In genomic region chr7:139548302-139549028, GRCh38 we compare ENCODE assay signal across 18 cellular contexts. TPM values are rescaled to one million over a fixed set of nuclear protein-coding genes. Genes with fewer than 3 reads are reported as not detected.
A peak's percentile ranks its signal among the peaks of the same experiment; 100 is the strongest.
DNase-seq lines count a peak whose midpoint lies in the region; ATAC-seq, FAIRE-seq and TF ChIP-seq lines count a peak whose summit lies in the region.
"Had no signal": no experiment of that assay in that cellular context is flagged by ENCODE, and none has a peak within 500 bp of the region (broad histone marks: within the 10 kb centered on the region; RNA-seq: fewer than 3 reads in every experiment).

No MANE protein-coding gene starts in this region.

- WGBS in K562 (ENCODE audit: insufficient coverage, low coverage, missing lambda C conversion rate) = 5% methylated on average over 5 of the region's 5 CpGs

- DNase-seq in cardiac septum (ENCODE audit: low spot score) (peak; percentile 47), left cardiac atrium (no peak), K562 (ENCODE audit: extremely low read depth in 1 of 4, low spot score in 3 of 4) (no peak), osteoblast (ENCODE audit: insufficient read length, low spot score, missing footprints) (peak; percentile 53), NAMALWA (ENCODE audit: low spot score) (no peak), SW480 (ENCODE audit: low spot score) (no peak)
- DNase-seq: BE2C; CD4-positive, alpha-beta memory T cell; DMS79; H9 had no signal

- no peak for FAIRE-seq in K562 (lab: Jason Lieb, UNC)
- FAIRE-seq: GM12878, GM18507 had no signal

- no peak overlapping the region for H3K4me3 ChIP-seq in K562
- no peak overlapping the region for H3K4me3 ChIP-seq in osteoblast (ENCODE audit: insufficient read depth, low read length)
- H3K4me3 ChIP-seq: GM12878, GM23338 had no signal

- no peak for TF ChIP-seq EP300 in K562 (IDR thresholded peaks at IDR 0.05; ENCODE audit: low read length)

- POLR2A ChIA-PET in K562 (lab: Yijun Ruan, JAX) = interaction anchor here (0.6 to 1.1 kb wide), 4 partner anchors 17 to 53 kb away, joined by 3 to 4 read pairs (median 3); no protein-coding TSS in a partner anchor

- CTCF ChIA-PET in K562 (lab: Yijun Ruan, JAX; ENCODE audit: low intra/inter-chr PET ratio) = no interaction called here

- no TSS peak for BruUV-seq in K562 (replicated peaks; lab: Mats Ljungman, UMichigan)

- no peaks in the 10 kb centered on the region for H3K9me1 ChIP-seq in K562 (ENCODE audit: control insufficient read depth, insufficient read depth, low read length)

- peaks cover 10 to 16% of the 10 kb centered on the region in 2 experiments; a peak in 4 of 5 replicates for H3K4me1 ChIP-seq in K562 (replicated peaks in 1 of 2; ENCODE audit: control insufficient read depth in 2 of 2, insufficient read depth in 2 of 2, low read length in 2 of 2)
- H3K4me1 ChIP-seq in osteoblast (ENCODE audit: insufficient read depth, low read length) = no peaks in the 10 kb centered on the region
- H3K4me1 ChIP-seq: BE2C had no signal

- in situ Hi-C loops in K562 (cut with MboI) = no loop called here

- TF ChIP-seq RAD21 in K562 (CRISPR knock-in tag; conservative IDR thresholded peaks at IDR 0.05 in 1 of 2, IDR thresholded peaks at IDR 0.05 in 1 of 2) = no peak; a peak in 1 of 4 replicates

- H3K27ac ChIP-seq in K562 (ENCODE audit: extremely low read depth, low read depth, low read length) = no peak overlapping the region
- H3K27ac ChIP-seq in osteoblast (ENCODE audit: low read depth, low read length) = no peak overlapping the region
- H3K27ac ChIP-seq: C4-2B had no signal

- TF ChIP-seq POLR2A in K562 (conservative IDR thresholded peaks at IDR 0.05) = no peak

- ATAC-seq in left cardiac atrium = no peak
- ATAC-seq in K562 = no peak
- ATAC-seq in GM18907 (IDR thresholded peaks at IDR 0.05; ENCODE audit: unreplicated experiment) = no peak
- ATAC-seq: GM12878, GM23338 had no signal

- intact Hi-C loops in cardiac septum (cut with DNase I) = no loop called here
- intact Hi-C loops in left cardiac atrium (cut with DNase I) = no loop called here
- intact Hi-C loops in K562 (cut with micrococcal nuclease) = no loop called here

- H3K4me2 ChIP-seq in K562 (ENCODE audit: insufficient read depth, low read length) = no peak overlapping the region; the same call in 1 of the 2 replicates
- H3K4me2 ChIP-seq in osteoblast (ENCODE audit: insufficient read depth, low read length) = no peak overlapping the region
- H3K4me2 ChIP-seq: GM23338 had no signal

- H3K9me3 ChIP-seq in K562 (replicated peaks; ENCODE audit: control insufficient read depth, insufficient read depth, low read depth, low read length) (no peaks in the 10 kb centered on the region), osteoblast (ENCODE audit: low read depth, low read length) (no peaks in the 10 kb centered on the region)
- H3K9me3 ChIP-seq: BE2C had no signal

- H2AFZ ChIP-seq in K562 (ENCODE audit: low read depth, low read length) (no peak overlapping the region), osteoblast (ENCODE audit: low read length) (no peak overlapping the region)
- H2AFZ ChIP-seq: GM23338 had no signal

- H3K27me3 ChIP-seq in K562 (ENCODE audit: control insufficient read depth in 2 of 2, insufficient read depth in 2 of 2, low read length in 2 of 2) = peaks cover 18 to 62% of the 10 kb centered on the region in 2 experiments; a peak in 4 of 5 replicates
- H3K27me3 ChIP-seq in osteoblast (ENCODE audit: insufficient read depth, low read length) = no peaks in the 10 kb centered on the region
- H3K27me3 ChIP-seq: BE2C had no signal

- H4K20me1 ChIP-seq in K562 (replicated peaks; ENCODE audit: control insufficient read depth, insufficient read depth, low read length) (0 out of 2 replicates have a peak, but pooled peaks cover 13% of the 10 kb centered on the region), osteoblast (ENCODE audit: insufficient read depth, low read length) (no peaks in the 10 kb centered on the region)

- H3K36me3 ChIP-seq in K562 (ENCODE audit: control insufficient read depth, insufficient read depth, low read length) (no peaks in the 10 kb centered on the region), osteoblast (ENCODE audit: insufficient read depth, low read length) (no peaks in the 10 kb centered on the region)
- H3K36me3 ChIP-seq: BE2C had no signal

- TF ChIP-seq CTCF in K562 (IDR thresholded peaks at IDR 0.05 in 2 of 3, conservative IDR thresholded peaks at IDR 0.05 in 1 of 3; ENCODE audit: insufficient read depth in 2 of 3, low read depth in 1 of 3, low read length in 3 of 3) = no peak
- no peak for TF ChIP-seq CTCF in osteoblast (IDR thresholded peaks at IDR 0.05; ENCODE audit: extremely low read depth, low read depth, low read length)

- H3K79me2 ChIP-seq in K562 (ENCODE audit: control insufficient read depth, insufficient read depth, low read length) = no peaks in the 10 kb centered on the region
- H3K79me2 ChIP-seq in osteoblast (ENCODE audit: insufficient read depth, low read length) = no peaks in the 10 kb centered on the region

- 0 out of 4 replicates have a peak overlapping the region, but pooled peaks of 1 of the 2 experiments have one; percentile 62 for H3K9ac ChIP-seq in K562 (ENCODE audit: insufficient read depth in 1 of 2, low read depth in 2 of 2, low read length in 2 of 2)

TF ChIP-seq in K562, 482 proteins besides CTCF, POLR2A, EP300 and RAD21 (continues in another document):
- TF ChIP-seq USF2 (CRISPR knock-in tag; IDR thresholded peaks at IDR 0.05) (peak; percentile 42), RBM39 (optimal IDR thresholded peaks at IDR 0.05; ENCODE audit: low read depth, low read length) (no peak), TAF7 (tag; IDR thresholded peaks at IDR 0.05) (0 out of 2 replicates have a peak, but pooled peaks have one; percentile 25), TEAD1 (CRISPR knock-in tag; IDR thresholded peaks at IDR 0.05) (0 out of 4 replicates have a peak, but pooled peaks of 1 of the 2 experiments have one; percentile 33), NCOR1 (IDR thresholded peaks at IDR 0.05) (no peak), PRDM10 (IDR thresholded peaks at IDR 0.05; ENCODE audit: partially characterized antibody) (no peak), SMAD2 (IDR thresholded peaks at IDR 0.05; ENCODE audit: low read depth, low read length) (no peak), HMG20A (CRISPR knock-in tag; conservative IDR thresholded peaks at IDR 0.05) (no peak)

RNA-seq across cellular contexts. Expression of gene CLEC2L, which starts 25.0 kb away (rescaled TPM):
- total RNA-seq in cardiac septum (not detected), left cardiac atrium (under 1 TPM in 1 of 2 donors, not detected in 1; 0.34 TPM), K562 (2014; rRNA removed) (1.6 and 4.1 TPM in 2 replicates), K562 (2014; rRNA removed; fragmentation: Illumina TruSeq; extraction: Trizol) (0.73 and 0.87 TPM in 2 replicates), K562 (2015; rRNA removed; fragmentation: Illumina TruSeq; extraction: Trizol) (1.5 and 1.8 TPM in 2 replicates), K562 (2021) (5.4 and 5.5 TPM in 2 replicates), osteoblast (not detected in 2 replicates)
- 0.32 and 1.4 TPM in 2 replicates for total RNA-seq in K562 (2011; cell fraction: chromatin; rRNA removed; ENCODE audit: low replicate concordance)
- total RNA-seq in K562 (2011; cell fraction: nucleolus; rRNA removed) = 2.3 and 3.4 TPM in 2 replicates
- 0.92 and 1.5 TPM in 2 replicates for total RNA-seq in K562 (2011; cell fraction: nucleoplasm; rRNA removed)
- polyA plus RNA-seq in K562 (2011; rRNA removed) (0.84 and 26.0 TPM in 2 replicates), K562 (2014; fragmentation: Illumina TruSeq; extraction: Trizol) (1.9 and 2.9 TPM in 2 replicates), K562 (2014; fragmentation: Nextera tagmentation; extraction: Ambion mirVana) (1 to 10 TPM in 1 of 2 experiments, under 1 TPM in 1; 0.94 to 2.1 TPM), K562 (2014; rRNA removed) (5.3 and 7.1 TPM in 2 replicates)
- 4.2 and 37.0 TPM in 2 replicates for polyA plus RNA-seq in K562 (2011; cell fraction: cytosol; rRNA removed)
- 2.4 and 31.5 TPM in 2 replicates for polyA plus RNA-seq in K562 (2011; cell fraction: nucleus; rRNA removed)
- 4.2 and 5.7 TPM in 2 replicates for polyA plus RNA-seq in K562 (2012)
- polyA minus RNA-seq in K562 (2011; rRNA and poly(A)+ RNA removed) = 2.2 TPM in 1 of 2 replicates, not detected in the other
- 2.9 TPM in 1 of 2 replicates, not detected in the other for polyA minus RNA-seq in K562 (2011; cell fraction: cytosol; rRNA and poly(A)+ RNA removed)
- 0.67 and 9.7 TPM in 2 replicates for polyA minus RNA-seq in K562 (2011; cell fraction: nucleus; rRNA and poly(A)+ RNA removed)
- total RNA-seq: A172; CD4-positive, alpha-beta memory T cell; GM12878; GM23338; HT-29 had no signal
- polyA plus RNA-seq: CD4-positive, alpha-beta memory T cell; GM12878; GM23338; IgD-negative memory B cell had no signal

Comparison
In these comparisons a context has a peak if more than half of its experiments do, and no peak if none do; other contexts are left out.
1. DNase-seq: peak in cardiac septum (single experiment) and osteoblast (single experiment); none in left cardiac atrium (single experiment), K562 (0 of 4), NAMALWA (single experiment) and SW480 (single experiment).